In genomic region chr16:31713945-31714898, GRCh38 we compare ENCODE assay signal across 1 cellular context.
TF ChIP-seq lines count a peak whose summit lies in the region.

No MANE protein-coding gene starts in this region.

TF ChIP-seq in IMR-90, 13 proteins besides CTCF, POLR2A, EP300 and RAD21 (continued from another document):
- TF ChIP-seq RFX5 (IDR thresholded peaks at IDR 0.05; ENCODE audit: low read depth, low read length) (no peak), CEBPB (IDR thresholded peaks at IDR 0.05; ENCODE audit: low read depth, low read length) (no peak), FOS (IDR thresholded peaks at IDR 0.05; ENCODE audit: low read depth, low read length) (no peak), SMC3 (IDR thresholded peaks at IDR 0.05; ENCODE audit: low read depth, low read length) (no peak), BHLHE40 (IDR thresholded peaks at IDR 0.05; ENCODE audit: low read depth, low read length) (no peak), CHD1 (IDR thresholded peaks at IDR 0.05; ENCODE audit: low read depth, low read length) (no peak), MXI1 (IDR thresholded peaks at IDR 0.05; ENCODE audit: borderline replicate concordance, low read depth, low read length) (no peak)
